In the genomic region with DNA sequence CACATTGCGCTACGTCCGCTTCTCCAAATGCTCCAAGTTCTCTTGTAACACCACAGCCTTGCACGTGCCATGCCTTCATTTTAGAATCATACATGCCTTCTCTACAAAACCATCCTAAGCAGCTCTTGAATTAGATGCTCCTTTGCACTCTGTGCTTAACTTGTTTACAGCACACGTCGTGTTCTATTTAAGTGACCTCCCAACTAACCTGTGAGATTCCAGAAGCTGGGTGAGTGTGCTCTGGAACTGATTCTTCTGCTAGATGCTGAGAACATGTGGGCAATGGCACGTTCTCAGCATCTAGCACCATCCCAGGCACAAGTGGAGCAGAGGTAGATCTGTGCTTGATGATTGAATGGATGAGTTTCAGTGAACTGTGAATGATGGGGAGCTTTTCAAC, we compare ENCODE assay signal across 20 cellular contexts.
A peak's percentile ranks its signal among the peaks of the same experiment; 100 is the strongest.
DNase-seq lines count a peak whose midpoint lies in the region; ATAC-seq, FAIRE-seq and TF ChIP-seq lines count a peak whose summit lies in the region.
"Had no signal": no experiment of that assay in that cellular context is flagged by ENCODE, and none has a peak within 500 bp of the region (broad histone marks: within the 10 kb centered on the region; RNA-seq: fewer than 3 reads in every experiment).

No MANE protein-coding gene starts in this region.

- POLR2A ChIA-PET in HepG2 (lab: Yijun Ruan, JAX), result no interaction called here

- H3K27ac Mint-ChIP-seq in activated naive CD8-positive, alpha-beta T cell treated with anti-CD3 and anti-CD28 coated beads for 36 hours, result peak overlapping the region; percentile 23
- no peak overlapping the region for H3K27ac Mint-ChIP-seq in T-helper 2 cell treated with Interferon-gamma antibody and Interleukin-4, amounts not matched to agents 5 μg/mL and 100 μg/mL, for 36 hours

- no peak for TF ChIP-seq CTCF in HepG2 (CRISPR knock-in tag; IDR thresholded peaks at IDR 0.05)
- no peak for TF ChIP-seq CTCF in right lobe of liver (IDR thresholded peaks at IDR 0.05)
- no peak for TF ChIP-seq CTCF in DND-41 (IDR thresholded peaks at IDR 0.05; ENCODE audit: borderline replicate concordance, extremely low read depth, low read length, poor library complexity, severe bottlenecking)
- no peak for TF ChIP-seq CTCF in neutrophil (IDR thresholded peaks at IDR 0.05)
- TF ChIP-seq CTCF in ascending aorta (IDR thresholded peaks at IDR 0.05), result no peak

- DNase-seq in HepG2 (ENCODE audit: low spot score) (no peak), right lobe of liver (no peak), DND-41 (no peak), ascending aorta (ENCODE audit: low spot score in 2 of 2) (no peak)
- DNase-seq in activated naive CD8-positive, alpha-beta T cell treated with anti-CD3 and anti-CD28 coated beads for 36 hours, result no peak
- DNase-seq in T-helper 2 cell treated with Interferon-gamma antibody and Interleukin-4, amounts not matched to agents 5 μg/mL and 100 μg/mL, for 36 hours (ENCODE audit: low spot score), result no peak
- DNase-seq: DMS153, GM23248, H7, Kasumi-1, NCI-H1105, NCI-H146, NCI-H1930, NCI-H446 treated with DMSO at 0.1 percent for 48 hours, NCI-H526 treated with DMSO at 0.1 percent for 48 hours, SHP77 had no signal

- H3K27ac ChIP-seq in HepG2 (ENCODE audit: extremely low read length, insufficient read depth, low read length) (no peak overlapping the region), right lobe of liver (no peak overlapping the region), DND-41 (ENCODE audit: low read length) (0 out of 2 replicates have a peak overlapping the region, but pooled peaks have one; percentile 27), neutrophil (peak overlapping the region; percentile 97), ascending aorta (no peak overlapping the region)
- H3K27ac ChIP-seq: GM23248, RWPE1 had no signal

- H3K36me3 Mint-ChIP-seq in activated naive CD8-positive, alpha-beta T cell treated with anti-CD3 and anti-CD28 coated beads for 36 hours, result peaks cover 49% of the 10 kb centered on the region
- peaks cover 43% of the 10 kb centered on the region for H3K36me3 Mint-ChIP-seq in T-helper 2 cell treated with Interferon-gamma antibody and Interleukin-4, amounts not matched to agents 5 μg/mL and 100 μg/mL, for 36 hours (ENCODE audit: low read depth)

- no TSS peak for BruUV-seq in HepG2 (replicated peaks; lab: Mats Ljungman, UMichigan)

- ATAC-seq in HepG2, result no peak; the same call in 2 of the 3 replicates
- no peak for ATAC-seq in right lobe of liver
- no peak for ATAC-seq in DND-41 (ENCODE audit: insufficient read depth, low read depth)
- ATAC-seq: K562, Panc1 had no signal

- no peak overlapping the region for H3K9ac ChIP-seq in HepG2 (ENCODE audit: insufficient read depth, low read depth, low read length)
- no peak overlapping the region for H3K9ac ChIP-seq in DND-41 (ENCODE audit: low read depth, low read length)
- H3K9ac ChIP-seq: GM23248 had no signal

- no peak overlapping the region for H3K4me3 Mint-ChIP-seq in activated naive CD8-positive, alpha-beta T cell treated with anti-CD3 and anti-CD28 coated beads for 36 hours
- no peak overlapping the region for H3K4me3 Mint-ChIP-seq in T-helper 2 cell treated with Interferon-gamma antibody and Interleukin-4, amounts not matched to agents 5 μg/mL and 100 μg/mL, for 36 hours

- H4K20me1 ChIP-seq in HepG2 (ENCODE audit: insufficient read depth, low read length) (no peaks in the 10 kb centered on the region), DND-41 (ENCODE audit: insufficient read depth, low read length) (no peaks in the 10 kb centered on the region)

- no peak for TF ChIP-seq RAD21 in HepG2 (CRISPR knock-in tag; IDR thresholded peaks at IDR 0.05)

- H3K36me3 ChIP-seq in HepG2 (replicated peaks in 1 of 2; ENCODE audit: control insufficient read depth in 1 of 2, insufficient read depth in 2 of 2, low read length in 2 of 2) (no peaks in the 10 kb centered on the region), right lobe of liver (no peaks in the 10 kb centered on the region), DND-41 (ENCODE audit: insufficient read depth, low read length) (no peaks in the 10 kb centered on the region; the same call in 1 of the 2 replicates), neutrophil (peaks cover 49% of the 10 kb centered on the region), ascending aorta (no peaks in the 10 kb centered on the region)

- H3K4me1 ChIP-seq in HepG2 (ENCODE audit: insufficient read depth, low read length) (peaks cover 33% of the 10 kb centered on the region), right lobe of liver (no peaks in the 10 kb centered on the region), DND-41 (ENCODE audit: insufficient read depth, low read length) (peaks cover 45% of the 10 kb centered on the region), neutrophil (ENCODE audit: control insufficient read depth in 1 of 2, insufficient read depth in 1 of 2, low read depth in 1 of 2, low read length in 1 of 2) (peaks cover 32 to 64% of the 10 kb centered on the region in 2 experiments), ascending aorta (peaks cover 0 to 5% of the 10 kb centered on the region in 2 donors)

- no peak overlapping the region for H3K4me3 ChIP-seq in HepG2 (replicated peaks in 1 of 3; ENCODE audit: insufficient read depth in 1 of 3, low read depth in 2 of 3, low read length in 3 of 3)
- no peak overlapping the region for H3K4me3 ChIP-seq in right lobe of liver
- H3K4me3 ChIP-seq in DND-41 (ENCODE audit: low read depth in 1 of 2, low read length in 2 of 2), result no peak overlapping the region
- no peak overlapping the region for H3K4me3 ChIP-seq in neutrophil (ENCODE audit: low read depth in 1 of 2, low read length in 1 of 2)
- no peak overlapping the region for H3K4me3 ChIP-seq in ascending aorta
- H3K4me3 ChIP-seq: GM23248, K562 had no signal

- in situ Hi-C loops in HepG2 (cut with HindIII; ENCODE audit: extremely low pct_ligation_motif_present, low pct_unique_long_range_greater_than_20kb), result no loop called here

- H3K79me2 ChIP-seq in HepG2 (ENCODE audit: insufficient read depth, low read length) (no peaks in the 10 kb centered on the region), DND-41 (ENCODE audit: insufficient read depth, low read length) (no peaks in the 10 kb centered on the region)

- FAIRE-seq in HepG2 (lab: Jason Lieb, UNC), result no peak
- FAIRE-seq: K562 had no signal

- TF ChIP-seq POLR2A in HepG2 (IDR thresholded peaks at IDR 0.05; ENCODE audit: insufficient read depth in 1 of 2, low read depth in 2 of 2, low read length in 2 of 2) (no peak), right lobe of liver (IDR thresholded peaks at IDR 0.05) (no peak)

- CTCF ChIA-PET in HepG2 (lab: Yijun Ruan, JAX; ENCODE audit: low intra/inter-chr PET ratio, low total read pairs), result no interaction called here

- H3K9me3 ChIP-seq in HepG2 (ENCODE audit: low read length), result no peaks in the 10 kb centered on the region
- H3K9me3 ChIP-seq in right lobe of liver, result no peaks in the 10 kb centered on the region
- no peaks in the 10 kb centered on the region for H3K9me3 ChIP-seq in DND-41 (ENCODE audit: insufficient read depth, low read length, severe bottlenecking)
- H3K9me3 ChIP-seq in neutrophil, result no peaks in the 10 kb centered on the region
- no peaks in the 10 kb centered on the region for H3K9me3 ChIP-seq in ascending aorta

- H2AFZ ChIP-seq in HepG2 (ENCODE audit: low read length), result no peak overlapping the region
- H2AFZ ChIP-seq in DND-41 (ENCODE audit: low read depth, low read length), result no peak overlapping the region
- H2AFZ ChIP-seq: GM23248 had no signal

- WGBS in HepG2 (ENCODE audit: low lambda C conversion rate), result 78% methylated on average over 7 of the region's 7 CpGs
- 79% methylated on average over 7 of the region's 7 CpGs for WGBS in right lobe of liver (ENCODE audit: insufficient coverage, low coverage, low lambda C conversion rate, missing lambda C conversion rate)

- no peaks in the 10 kb centered on the region for H3K27me3 Mint-ChIP-seq in activated naive CD8-positive, alpha-beta T cell treated with anti-CD3 and anti-CD28 coated beads for 36 hours
- no peaks in the 10 kb centered on the region for H3K27me3 Mint-ChIP-seq in T-helper 2 cell treated with Interferon-gamma antibody and Interleukin-4, amounts not matched to agents 5 μg/mL and 100 μg/mL, for 36 hours (ENCODE audit: low read depth)

- intact Hi-C loops in HepG2 (cut with micrococcal nuclease; ENCODE audit: unreplicated experiment), result no loop called here
- intact Hi-C loops in right lobe of liver (cut with DNase I), result no loop called here
- intact Hi-C loops in ascending aorta (cut with DNase I), result no loop called here

- TF ChIP-seq EP300 in HepG2 (IDR thresholded peaks at IDR 0.05; ENCODE audit: low read depth in 2 of 2, low read length in 2 of 2) (no peak), HepG2 (CRISPR knock-in tag; IDR thresholded peaks at IDR 0.05; ENCODE audit: borderline replicate concordance) (no peak)

- peaks cover 3% of the 10 kb centered on the region for H3K9me3 Mint-ChIP-seq in activated naive CD8-positive, alpha-beta T cell treated with anti-CD3 and anti-CD28 coated beads for 36 hours
- no peaks in the 10 kb centered on the region for H3K9me3 Mint-ChIP-seq in T-helper 2 cell treated with Interferon-gamma antibody and Interleukin-4, amounts not matched to agents 5 μg/mL and 100 μg/mL, for 36 hours

- H3K27me3 ChIP-seq in HepG2 (ENCODE audit: control insufficient read depth in 1 of 2, insufficient read depth in 2 of 2, low read length in 2 of 2) (no peaks in the 10 kb centered on the region), right lobe of liver (no peaks in the 10 kb centered on the region), DND-41 (ENCODE audit: insufficient read depth, low read length, poor library complexity) (no peaks in the 10 kb centered on the region), neutrophil (no peaks in the 10 kb centered on the region), ascending aorta (no peaks in the 10 kb centered on the region)

- H3K4me2 ChIP-seq in HepG2 (ENCODE audit: low read depth, low read length) (no peak overlapping the region), DND-41 (ENCODE audit: insufficient read depth, low read length) (no peak overlapping the region)

- peaks cover 70% of the 10 kb centered on the region for H3K4me1 Mint-ChIP-seq in activated naive CD8-positive, alpha-beta T cell treated with anti-CD3 and anti-CD28 coated beads for 36 hours
- H3K4me1 Mint-ChIP-seq in T-helper 2 cell treated with Interferon-gamma antibody and Interleukin-4, amounts not matched to agents 5 μg/mL and 100 μg/mL, for 36 hours (ENCODE audit: low read depth), result peaks cover 42% of the 10 kb centered on the region

TF ChIP-seq in HepG2, 621 proteins besides CTCF, POLR2A, EP300 and RAD21 (continues in another document):
- TF ChIP-seq, protein P1, sequence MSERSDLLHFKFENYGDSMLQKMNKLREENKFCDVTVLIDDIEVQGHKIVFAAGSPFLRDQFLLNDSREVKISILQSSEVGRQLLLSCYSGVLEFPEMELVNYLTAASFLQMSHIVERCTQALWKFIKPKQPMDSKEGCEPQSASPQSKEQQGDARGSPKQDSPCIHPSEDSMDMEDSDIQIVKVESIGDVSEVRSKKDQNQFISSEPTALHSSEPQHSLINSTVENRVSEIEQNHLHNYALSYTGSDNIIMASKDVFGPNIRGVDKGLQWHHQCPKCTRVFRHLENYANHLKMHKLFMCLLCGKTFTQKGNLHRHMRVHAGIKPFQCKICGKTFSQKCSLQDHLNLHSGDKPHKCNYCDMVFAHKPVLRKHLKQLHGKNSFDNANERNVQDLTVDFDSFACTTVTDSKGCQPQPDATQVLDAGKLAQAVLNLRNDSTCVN (CRISPR knock-in tag; IDR thresholded peaks at IDR 0.05; ENCODE audit: borderline replicate concordance), result peak; percentile 80; the same call in 1 of the 2 replicates

Comparison
In these comparisons a context has a peak if more than half of its experiments do, and no peak if none do; other contexts are left out.
1. H3K27ac ChIP-seq: peak in DND-41 (single experiment) and neutrophil (single experiment); none in HepG2 (single experiment), right lobe of liver (0 of 3) and ascending aorta (0 of 2).